In genomic region chr12:12720637-12721250, GRCh38 we compare ENCODE assay signal across 8 cellular contexts. TPM values are rescaled to one million over a fixed set of nuclear protein-coding genes. Genes with fewer than 3 reads are reported as not detected.
DNase-seq lines count a peak whose midpoint lies in the region; ATAC-seq lines count a peak whose summit lies in the region.

No MANE protein-coding gene starts in this region.

- DNase-seq in HT-29 (ENCODE audit: low spot score) = peak; percentile 72
- no peak for DNase-seq in activated naive CD8-positive, alpha-beta T cell treated with anti-CD3 and anti-CD28 coated beads, Interleukin-2, amount 50 U/mL, for 24 hours

- H3K9me3 ChIP-seq in BLaER1 treated with 17β-estradiol and CSF1 and Interleukin-3, amounts not matched to agents 10 nM and 100 nM (replicated peaks in 1 of 11) = no peaks in the 10 kb centered on the region
- H3K9me3 ChIP-seq in muscle layer of duodenum (ENCODE audit: control insufficient read depth in 1 of 2, low read length in 2 of 2) = no peaks in the 10 kb centered on the region

- peaks cover 9 to 48% (median 23%) of the 10 kb centered on the region in 11 experiments; a peak in 14 of 22 replicates for H4K20me1 ChIP-seq in BLaER1 treated with 17β-estradiol and CSF1 and Interleukin-3, amounts not matched to agents 10 nM and 100 nM

- no peaks in the 10 kb centered on the region for H3K9me3 Mint-ChIP-seq in activated naive CD8-positive, alpha-beta T cell treated with anti-CD3 and anti-CD28 coated beads, Interleukin-2, amount 50 U/mL, for 24 hours

- peaks cover 50% of the 10 kb centered on the region for H3K36me3 Mint-ChIP-seq in activated naive CD8-positive, alpha-beta T cell treated with anti-CD3 and anti-CD28 coated beads, Interleukin-2, amount 50 U/mL, for 24 hours (ENCODE audit: low read depth)

- peaks cover 26 to 44% (median 36%) of the 10 kb centered on the region in 11 experiments; a peak in 20 of 22 replicates for H3K36me3 ChIP-seq in BLaER1 treated with 17β-estradiol and CSF1 and Interleukin-3, amounts not matched to agents 10 nM and 100 nM
- H3K36me3 ChIP-seq in muscle layer of duodenum (ENCODE audit: control insufficient read depth in 1 of 2, insufficient read depth in 2 of 2, low read length in 2 of 2) = peaks cover 20 to 25% of the 10 kb centered on the region in 2 donors

- H3K27me3 ChIP-seq in BLaER1 treated with 17β-estradiol and CSF1 and Interleukin-3, amounts not matched to agents 10 nM and 100 nM = no peaks in the 10 kb centered on the region
- no peaks in the 10 kb centered on the region for H3K27me3 ChIP-seq in muscle layer of duodenum (ENCODE audit: low read depth, low read length)

- ATAC-seq in activated naive CD8-positive, alpha-beta T cell treated with anti-CD3 and anti-CD28 coated beads, Interleukin-2, amount 50 U/mL, for 24 hours = no peak
- ATAC-seq in HG03354 (IDR thresholded peaks at IDR 0.05; ENCODE audit: poor library complexity, severe bottlenecking, unreplicated experiment) (no peak), GM21390 (IDR thresholded peaks at IDR 0.05; ENCODE audit: unreplicated experiment) (no peak), HG03521 (IDR thresholded peaks at IDR 0.05; ENCODE audit: unreplicated experiment) (no peak), GM18498 (IDR thresholded peaks at IDR 0.05; ENCODE audit: unreplicated experiment) (no peak)

- H3K4me2 ChIP-seq in BLaER1 treated with 17β-estradiol and CSF1 and Interleukin-3, amounts not matched to agents 10 nM and 100 nM = peak overlapping the region; percentile 88 to 100 (median 97)

- peak overlapping the region; percentile 91 to 100 (median 99) for H3K27ac ChIP-seq in BLaER1 treated with 17β-estradiol and CSF1 and Interleukin-3, amounts not matched to agents 10 nM and 100 nM
- H3K27ac ChIP-seq in muscle layer of duodenum (ENCODE audit: low read length) = peak overlapping the region; percentile 98

- peaks cover 24 to 41% (median 29%) of the 10 kb centered on the region in 10 experiments for H3K4me1 ChIP-seq in BLaER1 treated with 17β-estradiol and CSF1 and Interleukin-3, amounts not matched to agents 10 nM and 100 nM
- peaks cover 16 to 43% of the 10 kb centered on the region in 2 donors for H3K4me1 ChIP-seq in muscle layer of duodenum (ENCODE audit: control insufficient read depth in 1 of 2, insufficient read depth in 2 of 2, low read length in 2 of 2)

- H3K27ac Mint-ChIP-seq in activated naive CD8-positive, alpha-beta T cell treated with anti-CD3 and anti-CD28 coated beads, Interleukin-2, amount 50 U/mL, for 24 hours = peak overlapping the region; percentile 96

- H3K9ac ChIP-seq in BLaER1 treated with 17β-estradiol and CSF1 and Interleukin-3, amounts not matched to agents 10 nM and 100 nM = peak overlapping the region; percentile 92 to 99 (median 97)

- peaks cover 5% of the 10 kb centered on the region for H3K27me3 Mint-ChIP-seq in activated naive CD8-positive, alpha-beta T cell treated with anti-CD3 and anti-CD28 coated beads, Interleukin-2, amount 50 U/mL, for 24 hours

- peak overlapping the region; percentile 76 to 99 (median 90) for H3K4me3 ChIP-seq in BLaER1 treated with 17β-estradiol and CSF1 and Interleukin-3, amounts not matched to agents 10 nM and 100 nM
- peak overlapping the region in 1 of 2 donors; percentile 83 for H3K4me3 ChIP-seq in muscle layer of duodenum (ENCODE audit: low read depth in 1 of 2, low read length in 2 of 2)

- H3K4me1 Mint-ChIP-seq in activated naive CD8-positive, alpha-beta T cell treated with anti-CD3 and anti-CD28 coated beads, Interleukin-2, amount 50 U/mL, for 24 hours = peaks cover 52% of the 10 kb centered on the region

- H3K4me3 Mint-ChIP-seq in activated naive CD8-positive, alpha-beta T cell treated with anti-CD3 and anti-CD28 coated beads, Interleukin-2, amount 50 U/mL, for 24 hours = peak overlapping the region; percentile 98

RNA-seq across cellular contexts. Expression of gene CDKN1B, which starts 3.6 kb away (rescaled TPM):
- total RNA-seq in HT-29 (2014; rRNA removed; shearing (Covaris generic)) = 52.9 and 67.7 TPM in 2 replicates

RNA-seq across cellular contexts. Expression of gene GPR19, which starts 24.8 kb away (rescaled TPM):
- 0.25 and 1.0 TPM in 2 replicates for total RNA-seq in HT-29 (2014; rRNA removed; shearing (Covaris generic))
